Comparison of ENCODE assay signal across 32 cellular contexts in the genomic region with DNA sequence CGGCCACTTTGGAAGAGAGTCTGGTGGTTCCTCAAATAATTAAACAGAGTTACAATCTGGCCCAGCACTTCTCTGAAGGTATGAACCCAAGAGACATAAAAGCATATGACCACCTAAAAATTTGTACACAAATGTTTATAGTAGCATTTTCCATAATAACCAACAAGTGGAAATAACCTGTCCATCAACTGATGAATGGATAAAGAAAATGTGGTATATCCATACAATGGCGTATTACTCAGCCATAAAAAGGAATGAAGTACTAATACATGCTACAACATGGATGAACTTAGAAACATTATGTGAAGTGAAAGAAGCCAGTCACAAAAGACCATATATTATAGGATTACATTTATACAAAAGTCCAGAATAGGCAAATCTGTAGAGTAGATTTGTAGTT.
DNase-seq lines count a peak whose midpoint lies in the region; ATAC-seq, FAIRE-seq and TF ChIP-seq lines count a peak whose summit lies in the region.
"Had no signal": no experiment of that assay in that cellular context is flagged by ENCODE, and none has a peak within 500 bp of the region (broad histone marks: within the 10 kb centered on the region; RNA-seq: fewer than 3 reads in every experiment).

No MANE protein-coding gene starts in this region.

- H4K20me1 ChIP-seq in SK-N-SH (ENCODE audit: insufficient read depth), result no peaks in the 10 kb centered on the region
- no peaks in the 10 kb centered on the region for H4K20me1 ChIP-seq in K562 (replicated peaks; ENCODE audit: control insufficient read depth, insufficient read depth, low read length)
- H4K20me1 ChIP-seq: BLaER1; BLaER1 treated with 17β-estradiol and CSF1 and Interleukin-3, amounts not matched to agents 10 nM and 100 nM had no signal

- H2AFZ ChIP-seq in SK-N-SH (ENCODE audit: low read depth) (no peak overlapping the region), K562 (ENCODE audit: low read depth, low read length) (no peak overlapping the region)

- no peak for ATAC-seq in SK-N-SH treated with all-trans-retinoic acid at 6 μM for 48 hours
- no peak for ATAC-seq in K562
- ATAC-seq in GM18873 (IDR thresholded peaks at IDR 0.05; ENCODE audit: low FRiP score, unreplicated experiment), result no peak
- ATAC-seq: A549; CD8-positive, alpha-beta T cell had no signal

- TF ChIP-seq POLR2A in K562 (conservative IDR thresholded peaks at IDR 0.05), result no peak

- CTCF ChIA-PET in SK-N-SH (lab: Yijun Ruan, JAX), result no interaction called here
- CTCF ChIA-PET in HEK293 (lab: Yijun Ruan, JAX), result no interaction called here
- CTCF ChIA-PET in K562 (lab: Yijun Ruan, JAX; ENCODE audit: low intra/inter-chr PET ratio), result no interaction called here

- no peaks in the 10 kb centered on the region for H3K9me2 ChIP-seq in SK-N-SH

- no TSS peak for BruUV-seq in K562 (replicated peaks; lab: Mats Ljungman, UMichigan)

- TF ChIP-seq CTCF in SK-N-SH (IDR thresholded peaks at IDR 0.05) (no peak), HEK293 (tag by site-specific recombination; IDR thresholded peaks at IDR 0.05) (no peak), K562 (IDR thresholded peaks at IDR 0.05 in 2 of 3, conservative IDR thresholded peaks at IDR 0.05 in 1 of 3; ENCODE audit: insufficient read depth in 2 of 3, low read depth in 1 of 3, low read length in 3 of 3) (no peak)

- H3K27me3 ChIP-seq in SK-N-SH (ENCODE audit: insufficient read depth), result no peaks in the 10 kb centered on the region
- H3K27me3 ChIP-seq in K562 (ENCODE audit: control insufficient read depth in 2 of 2, insufficient read depth in 2 of 2, low read length in 2 of 2), result peaks cover 0 to 10% of the 10 kb centered on the region in 2 experiments; a peak in 1 of 5 replicates
- H3K27me3 ChIP-seq: BE2C; BLaER1; BLaER1 treated with 17β-estradiol and CSF1 and Interleukin-3, amounts not matched to agents 10 nM and 100 nM had no signal

- no peak for FAIRE-seq in K562 (lab: Jason Lieb, UNC)
- FAIRE-seq: A204.1, A549, D721Med had no signal

- no peaks in the 10 kb centered on the region for H3K36me3 ChIP-seq in SK-N-SH (replicated peaks in 1 of 2; ENCODE audit: control insufficient read depth in 1 of 2, insufficient read depth in 2 of 2, low read length in 1 of 2)
- no peaks in the 10 kb centered on the region for H3K36me3 ChIP-seq in HEK293 (ENCODE audit: control insufficient read depth in 2 of 2, insufficient read depth in 1 of 2, low read length in 2 of 2)
- H3K36me3 ChIP-seq in K562 (ENCODE audit: control insufficient read depth, insufficient read depth, low read length), result no peaks in the 10 kb centered on the region
- H3K36me3 ChIP-seq: BE2C; BLaER1; BLaER1 treated with 17β-estradiol and CSF1 and Interleukin-3, amounts not matched to agents 10 nM and 100 nM had no signal

- WGBS in SK-N-SH (ENCODE audit: low lambda C conversion rate), result 97% methylated on average over 2 of the region's 2 CpGs
- 8% methylated on average over 2 of the region's 2 CpGs for WGBS in K562 (ENCODE audit: insufficient coverage, low coverage, missing lambda C conversion rate)

- TF ChIP-seq RAD21 in SK-N-SH (IDR thresholded peaks at IDR 0.05; ENCODE audit: low read length) (no peak), K562 (CRISPR knock-in tag; conservative IDR thresholded peaks at IDR 0.05 in 1 of 2, IDR thresholded peaks at IDR 0.05 in 1 of 2) (no peak)

- no peak overlapping the region for H3K4me2 ChIP-seq in SK-N-SH
- no peak overlapping the region for H3K4me2 ChIP-seq in K562 (ENCODE audit: insufficient read depth, low read length)
- H3K4me2 ChIP-seq: A549; BLaER1; BLaER1 treated with 17β-estradiol and CSF1 and Interleukin-3, amounts not matched to agents 10 nM and 100 nM had no signal

- intact Hi-C loops in K562 (cut with micrococcal nuclease), result no loop called here

- H3K27ac ChIP-seq in SK-N-SH (ENCODE audit: low read depth in 2 of 2, low read length in 1 of 2) (no peak overlapping the region), HEK293 (ENCODE audit: extremely low read depth, low read depth, low read length) (no peak overlapping the region), K562 (ENCODE audit: extremely low read depth, low read depth, low read length) (no peak overlapping the region)
- H3K27ac ChIP-seq: 22Rv1; A549; BLaER1; BLaER1 treated with 17β-estradiol and CSF1 and Interleukin-3, amounts not matched to agents 10 nM and 100 nM; C4-2B had no signal

- no peak for DNase-seq in SK-N-SH
- DNase-seq in K562 (ENCODE audit: extremely low read depth in 1 of 4, low spot score in 3 of 4), result no peak
- no peak for DNase-seq in NCI-H2081 (lab: John Stamatoyannopoulos, UW)
- DNase-seq: 8988T; ACHN; AML-193; BE2C; C1 segment of cervical spinal cord; Calu3; CD4-positive, alpha-beta memory T cell; CD4-positive, alpha-beta T cell; CD4-positive, CD25-positive, alpha-beta regulatory T cell; CD8-positive, alpha-beta memory T cell; COR-L47; DMS 273 treated with DMSO at 0.1 percent for 48 hours; DMS153; DMS53; DMS79; DMS79 treated with DMSO at 0.1 percent for 48 hours; DND-41; EL had no signal

- no peak for TF ChIP-seq EP300 in SK-N-SH (IDR thresholded peaks at IDR 0.05; ENCODE audit: borderline replicate concordance in 1 of 2, low read depth in 1 of 2, low read length in 1 of 2)
- TF ChIP-seq EP300 in K562 (IDR thresholded peaks at IDR 0.05; ENCODE audit: low read length), result no peak

- H3K4me3 ChIP-seq in SK-N-SH (ENCODE audit: low read depth in 2 of 2, low read length in 1 of 2), result no peak overlapping the region
- H3K4me3 ChIP-seq in HEK293 (ENCODE audit: low read depth, low read length), result no peak overlapping the region
- no peak overlapping the region for H3K4me3 ChIP-seq in K562
- H3K4me3 ChIP-seq: A549; BLaER1; BLaER1 treated with 17β-estradiol and CSF1 and Interleukin-3, amounts not matched to agents 10 nM and 100 nM had no signal

- H3K79me2 ChIP-seq in SK-N-SH (ENCODE audit: insufficient read depth) (no peaks in the 10 kb centered on the region), K562 (ENCODE audit: control insufficient read depth, insufficient read depth, low read length) (no peaks in the 10 kb centered on the region)

- H3K4me1 ChIP-seq in SK-N-SH (ENCODE audit: control insufficient read depth in 1 of 2, insufficient read depth in 2 of 2, low read depth in 1 of 2, low read length in 1 of 2) (no peaks in the 10 kb centered on the region), HEK293 (ENCODE audit: control insufficient read depth, insufficient read depth, low read length) (no peaks in the 10 kb centered on the region), K562 (replicated peaks in 1 of 2; ENCODE audit: control insufficient read depth in 2 of 2, insufficient read depth in 2 of 2, low read length in 2 of 2) (no peaks in the 10 kb centered on the region)
- H3K4me1 ChIP-seq: A549, BE2C, BLaER1 had no signal

- POLR2A ChIA-PET in SK-N-SH (lab: Yijun Ruan, JAX), result no interaction called here
- POLR2A ChIA-PET in HEK293 (lab: Yijun Ruan, JAX), result no interaction called here
- POLR2A ChIA-PET in K562 (lab: Yijun Ruan, JAX), result interaction anchor here (0.7 kb wide), 1 partner anchor 17 kb away, joined by 3 read pairs; no protein-coding TSS in a partner anchor

- no peaks in the 10 kb centered on the region for H3K9me1 ChIP-seq in K562 (ENCODE audit: control insufficient read depth, insufficient read depth, low read length)

- H3K9me3 ChIP-seq in SK-N-SH (no peaks in the 10 kb centered on the region), HEK293 (ENCODE audit: control insufficient read depth, insufficient read depth, low read depth, low read length) (no peaks in the 10 kb centered on the region), K562 (replicated peaks; ENCODE audit: control insufficient read depth, insufficient read depth, low read depth, low read length) (no peaks in the 10 kb centered on the region)
- H3K9me3 ChIP-seq: A549, BE2C, BLaER1 had no signal

- no peaks in the 10 kb centered on the region for H3F3A ChIP-seq in SK-N-SH (replicated peaks; ENCODE audit: insufficient read depth)

- in situ Hi-C loops in K562 (cut with MboI), result no loop called here

- H3K9ac ChIP-seq in SK-N-SH, result no peak overlapping the region
- no peak overlapping the region for H3K9ac ChIP-seq in K562 (ENCODE audit: insufficient read depth in 1 of 2, low read depth in 2 of 2, low read length in 2 of 2)
- H3K9ac ChIP-seq: BLaER1; BLaER1 treated with 17β-estradiol and CSF1 and Interleukin-3, amounts not matched to agents 10 nM and 100 nM had no signal

TF ChIP-seq in SK-N-SH treated with all-trans-retinoic acid at 6 μM for 48 hours, 23 proteins besides CTCF, POLR2A, EP300 and RAD21 (continues in another document):
- TF ChIP-seq BACH2 (CRISPR knock-in tag; IDR thresholded peaks at IDR 0.05; ENCODE audit: borderline replicate concordance), result no peak

TF ChIP-seq in SK-N-SH, 30 proteins besides CTCF, POLR2A, EP300 and RAD21 (continues in another document):
- TF ChIP-seq, protein P1, sequence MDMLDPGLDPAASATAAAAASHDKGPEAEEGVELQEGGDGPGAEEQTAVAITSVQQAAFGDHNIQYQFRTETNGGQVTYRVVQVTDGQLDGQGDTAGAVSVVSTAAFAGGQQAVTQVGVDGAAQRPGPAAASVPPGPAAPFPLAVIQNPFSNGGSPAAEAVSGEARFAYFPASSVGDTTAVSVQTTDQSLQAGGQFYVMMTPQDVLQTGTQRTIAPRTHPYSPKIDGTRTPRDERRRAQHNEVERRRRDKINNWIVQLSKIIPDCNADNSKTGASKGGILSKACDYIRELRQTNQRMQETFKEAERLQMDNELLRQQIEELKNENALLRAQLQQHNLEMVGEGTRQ (IDR thresholded peaks at IDR 0.05; ENCODE audit: borderline replicate concordance, low read depth, low read length), result no peak
- TF ChIP-seq RXRA (IDR thresholded peaks at IDR 0.05; ENCODE audit: borderline replicate concordance, low read depth), result no peak

TF ChIP-seq in K562, 482 proteins besides CTCF, POLR2A, EP300 and RAD21:
- TF ChIP-seq, protein P2, sequence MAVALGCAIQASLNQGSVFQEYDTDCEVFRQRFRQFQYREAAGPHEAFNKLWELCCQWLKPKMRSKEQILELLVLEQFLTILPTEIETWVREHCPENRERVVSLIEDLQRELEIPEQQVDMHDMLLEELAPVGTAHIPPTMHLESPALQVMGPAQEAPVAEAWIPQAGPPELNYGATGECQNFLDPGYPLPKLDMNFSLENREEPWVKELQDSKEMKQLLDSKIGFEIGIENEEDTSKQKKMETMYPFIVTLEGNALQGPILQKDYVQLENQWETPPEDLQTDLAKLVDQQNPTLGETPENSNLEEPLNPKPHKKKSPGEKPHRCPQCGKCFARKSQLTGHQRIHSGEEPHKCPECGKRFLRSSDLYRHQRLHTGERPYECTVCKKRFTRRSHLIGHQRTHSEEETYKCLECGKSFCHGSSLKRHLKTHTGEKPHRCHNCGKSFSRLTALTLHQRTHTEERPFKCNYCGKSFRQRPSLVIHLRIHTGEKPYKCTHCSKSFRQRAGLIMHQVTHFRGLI (CRISPR knock-in tag; IDR thresholded peaks at IDR 0.05), result no peak
- no peak for TF ChIP-seq PCBP1 (IDR thresholded peaks at IDR 0.05; ENCODE audit: low read depth, low read length, poor library complexity, severe bottlenecking)
- peak; percentile 7 for TF ChIP-seq ZNF146 (CRISPR knock-in tag; IDR thresholded peaks at IDR 0.05; ENCODE audit: unreplicated experiment)
